8 cellular contexts compared by ENCODE assay signal in the genomic region with DNA sequence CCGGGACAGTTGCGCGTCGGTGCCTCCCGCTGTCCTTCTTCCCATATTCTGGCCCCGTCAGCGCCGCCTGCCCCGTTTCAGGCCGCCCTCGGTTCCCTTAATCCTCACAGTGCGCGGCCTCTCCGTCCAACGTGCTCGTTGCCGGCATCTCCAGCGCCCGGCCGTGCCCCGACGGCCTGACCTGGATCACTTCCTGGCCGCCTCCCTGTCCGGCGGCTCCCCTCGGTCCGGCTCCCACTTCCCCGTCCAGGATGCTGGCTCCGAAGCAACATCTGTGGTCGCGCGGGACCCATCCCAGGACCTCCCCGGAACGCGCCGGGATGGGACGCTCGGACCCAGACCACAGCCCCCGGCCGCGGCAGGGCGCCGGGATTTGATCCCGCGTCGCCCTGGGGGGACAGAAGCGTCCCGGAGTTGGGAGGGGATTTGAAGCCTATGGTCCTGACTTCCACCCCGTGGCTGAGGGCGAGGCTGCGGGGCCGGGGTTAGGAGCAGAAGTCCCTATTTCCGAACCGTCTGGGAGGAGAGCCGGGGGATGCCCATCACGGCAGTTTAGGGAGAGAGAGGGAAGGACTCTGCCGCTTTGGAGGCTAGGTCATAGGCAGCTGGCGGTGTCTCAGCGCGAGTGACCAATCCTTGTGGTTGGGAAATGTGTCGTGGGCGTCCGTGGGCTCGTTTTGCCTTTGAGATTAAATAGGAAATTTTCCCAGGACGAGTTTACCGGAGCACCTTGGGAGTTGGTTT.
DNase-seq lines count a peak whose midpoint lies in the region; ATAC-seq and TF ChIP-seq lines count a peak whose summit lies in the region.

No MANE protein-coding gene starts in this region.

- DNase-seq in EH (ENCODE audit: low read depth) (peak; percentile 56), HuH-7 (ENCODE audit: low spot score) (peak; percentile 48), astrocyte of the cerebellum (ENCODE audit: low read depth) (no peak), iris pigment epithelial cell (ENCODE audit: low read depth) (peak; percentile 45), GM10266 (ENCODE audit: extremely low spot score) (no peak), Ammon's horn (ENCODE audit: low spot score) (no peak)
- peak; percentile 19 for DNase-seq in stimulated activated naive CD8-positive, alpha-beta T cell treated with anti-CD3 and anti-CD28 coated beads, Interleukin-15, Interleukin-2, amounts not matched to agents 100 U/mL and 50 U/mL, for 24 hours

- TF ChIP-seq CTCF in astrocyte of the cerebellum (IDR thresholded peaks at IDR 0.05; ENCODE audit: low read depth, low read length, missing control alignments) (no peak), GM10266 (IDR thresholded peaks at IDR 0.05; ENCODE audit: control insufficient read depth, insufficient read depth, low read depth, missing control alignments) (no peak)

- H3K4me3 ChIP-seq in astrocyte of the cerebellum (ENCODE audit: low read depth, low read length): peak overlapping the region; percentile 89

- ATAC-seq in GM21381 (IDR thresholded peaks at IDR 0.05; ENCODE audit: unreplicated experiment): peak; percentile 13
- peak; percentile 3 for ATAC-seq in stimulated activated naive CD8-positive, alpha-beta T cell treated with anti-CD3 and anti-CD28 coated beads, Interleukin-15, Interleukin-2, amounts not matched to agents 100 U/mL and 50 U/mL, for 24 hours

- in situ Hi-C loops in astrocyte of the cerebellum (cut with HindIII; ENCODE audit: low sequenced_read_pairs): no loop called here

Comparison
In these comparisons a context has a peak if more than half of its experiments do, and no peak if none do; other contexts are left out.
1. DNase-seq: peak in EH (single experiment), HuH-7 (single experiment), iris pigment epithelial cell (single experiment) and stimulated activated naive CD8-positive, alpha-beta T cell treated with anti-CD3 and anti-CD28 coated beads, Interleukin-15, Interleukin-2, amounts not matched to agents 100 U/mL and 50 U/mL, for 24 hours (single experiment); none in astrocyte of the cerebellum (single experiment), GM10266 (single experiment) and Ammon's horn (single experiment).